Comparison of ENCODE assay signal across 11 cellular contexts in genomic region chr19:6925801-6926751, GRCh38. TPM values are rescaled to one million over a fixed set of nuclear protein-coding genes. Genes with fewer than 3 reads are reported as not detected.
DNase-seq lines count a peak whose midpoint lies in the region; ATAC-seq and TF ChIP-seq lines count a peak whose summit lies in the region.
"Had no signal": no experiment of that assay in that cellular context is flagged by ENCODE, and none has a peak within 500 bp of the region (broad histone marks: within the 10 kb centered on the region; RNA-seq: fewer than 3 reads in every experiment).

No MANE protein-coding gene starts in this region.

- H3K9ac ChIP-seq in KMS-11: peak overlapping the region; percentile 22; the same call in 1 of the 2 replicates

- peak overlapping the region; percentile 30 for H3K4me3 Mint-ChIP-seq in activated T-cell treated with anti-CD3 and anti-CD28 coated beads, Interleukin-2, amount 50 U/mL, for 4 hours

- peak overlapping the region; percentile 62 for H2AFZ ChIP-seq in KMS-11 (ENCODE audit: low read depth)

- H3K27me3 Mint-ChIP-seq in activated T-cell treated with anti-CD3 and anti-CD28 coated beads, Interleukin-2, amount 50 U/mL, for 4 hours (ENCODE audit: low read depth): no peaks in the 10 kb centered on the region

- no peaks in the 10 kb centered on the region for H3K79me2 ChIP-seq in KMS-11 (ENCODE audit: insufficient read depth, low read depth)

- peak; percentile 21 for DNase-seq in GM10266 (ENCODE audit: extremely low spot score)
- peak; percentile 8 for DNase-seq in activated T-cell treated with anti-CD3 and anti-CD28 coated beads, Interleukin-2, amount 50 U/mL, for 4 hours
- peak in 3 of 4 experiments; percentile 7 to 20 (median 12) for DNase-seq in stimulated activated CD4-positive, alpha-beta T cell treated with anti-CD3 and anti-CD28 coated beads, Interleukin-1b, Interleukin-23, amount 100 ng/mL, for 24 hours (ENCODE audit: low read depth in 4 of 4, low spot score in 1 of 4)
- DNase-seq in NCI-H524 treated with DMSO at 0.1 percent for 48 hours (lab: John Stamatoyannopoulos, UW): no peak
- no peak for DNase-seq in foreskin fibroblast
- DNase-seq: NCI-H1105 had no signal

- peaks cover 11% of the 10 kb centered on the region for H3K36me3 Mint-ChIP-seq in activated T-cell treated with anti-CD3 and anti-CD28 coated beads, Interleukin-2, amount 50 U/mL, for 4 hours (ENCODE audit: insufficient read depth)

- TF ChIP-seq CTCF in GM10266 (IDR thresholded peaks at IDR 0.05; ENCODE audit: control insufficient read depth, insufficient read depth, low read depth, missing control alignments): peak; percentile 8
- TF ChIP-seq CTCF in KMS-11 (conservative IDR thresholded peaks at IDR 0.05; ENCODE audit: low read depth, low read length): peak; percentile 69
- TF ChIP-seq CTCF in foreskin fibroblast (IDR thresholded peaks at IDR 0.05; ENCODE audit: low read depth, low read length): no peak

- peak overlapping the region; percentile 49 for H3K4me3 ChIP-seq in KMS-11 (IDR thresholded peaks at IDR 0.05; ENCODE audit: insufficient read depth, low read depth, low read length)
- no peak overlapping the region for H3K4me3 ChIP-seq in foreskin fibroblast (ENCODE audit: low read depth in 1 of 2, low read length in 2 of 2)
- H3K4me3 ChIP-seq: SK-N-MC had no signal

- no peaks in the 10 kb centered on the region for H4K20me1 ChIP-seq in KMS-11 (ENCODE audit: insufficient read depth)

- H3K4me1 Mint-ChIP-seq in activated T-cell treated with anti-CD3 and anti-CD28 coated beads, Interleukin-2, amount 50 U/mL, for 4 hours (ENCODE audit: low read depth): peaks cover 11% of the 10 kb centered on the region

- H3K27ac ChIP-seq in KMS-11: peak overlapping the region; percentile 53
- H3K27ac ChIP-seq: SK-N-MC had no signal

- peaks cover 11% of the 10 kb centered on the region for H3K4me1 ChIP-seq in KMS-11 (ENCODE audit: low read depth, poor library complexity, severe bottlenecking)

- no peaks in the 10 kb centered on the region for H3K36me3 ChIP-seq in KMS-11 (ENCODE audit: insufficient read depth)

- H3K9me3 Mint-ChIP-seq in activated T-cell treated with anti-CD3 and anti-CD28 coated beads, Interleukin-2, amount 50 U/mL, for 4 hours: peaks cover 8% of the 10 kb centered on the region

- H3K27me3 ChIP-seq in KMS-11 (ENCODE audit: insufficient read depth, low read depth): no peaks in the 10 kb centered on the region

- peak overlapping the region; percentile 60 for H3K4me2 ChIP-seq in KMS-11

- ATAC-seq in activated T-cell treated with anti-CD3 and anti-CD28 coated beads, Interleukin-2, amount 50 U/mL, for 4 hours: peak; percentile 89 to 96
- no peak for ATAC-seq in HG02571 (IDR thresholded peaks at IDR 0.05; ENCODE audit: unreplicated experiment)

RNA-seq across cellular contexts. Expression of gene ADGRE1, which starts 38.7 kb away (rescaled TPM):
- total RNA-seq in activated T-cell treated with anti-CD3 and anti-CD28 coated beads, Interleukin-2, amount 50 U/mL, for 4 hours: 1 to 10 TPM; 2.2 to 3.1 (median 2.7) TPM
- total RNA-seq: astrocyte, glomerular endothelial cell had no signal

Comparison
In these comparisons a context has a peak if more than half of its experiments do, and no peak if none do; other contexts are left out.
1. DNase-seq: peak in GM10266 (single experiment), activated T-cell treated with anti-CD3 and anti-CD28 coated beads, Interleukin-2, amount 50 U/mL, for 4 hours (single experiment) and stimulated activated CD4-positive, alpha-beta T cell treated with anti-CD3 and anti-CD28 coated beads, Interleukin-1b, Interleukin-23, amount 100 ng/mL, for 24 hours (3 of 4); none in NCI-H524 treated with DMSO at 0.1 percent for 48 hours (single experiment) and foreskin fibroblast (0 of 2).